8 cellular contexts compared by ENCODE assay signal in the genomic region with DNA sequence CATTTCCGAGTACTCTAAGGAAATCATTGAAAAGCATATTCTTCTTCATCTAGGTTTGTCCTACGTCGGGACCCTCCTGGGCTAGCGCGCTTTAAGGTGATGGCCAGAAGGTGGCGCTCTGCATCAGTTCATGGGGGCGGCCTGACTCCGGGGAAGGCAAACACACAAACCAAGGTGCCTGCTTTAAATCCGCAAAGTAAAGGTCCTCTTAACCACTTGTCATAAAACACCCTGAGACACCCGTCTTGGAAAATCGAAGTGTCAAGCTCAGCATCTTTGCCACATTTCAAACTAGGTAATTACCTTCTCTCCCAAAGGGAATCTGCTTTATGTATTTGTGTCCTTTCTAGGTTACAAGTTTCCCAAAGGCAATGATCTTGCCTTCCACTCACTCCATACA. TPM values are rescaled to one million over a fixed set of nuclear protein-coding genes. Genes with fewer than 3 reads are reported as not detected.
DNase-seq lines count a peak whose midpoint lies in the region; ATAC-seq and TF ChIP-seq lines count a peak whose summit lies in the region.

No MANE protein-coding gene starts in this region.

- ATAC-seq in HG03354 (IDR thresholded peaks at IDR 0.05; ENCODE audit: poor library complexity, severe bottlenecking, unreplicated experiment) (peak; percentile 54), HG03439 (IDR thresholded peaks at IDR 0.05; ENCODE audit: unreplicated experiment) (no peak)

- H3K4me3 ChIP-seq in GM12865 (ENCODE audit: low read depth, low read length): no peak overlapping the region

- DNase-seq in GM12865 (ENCODE audit: low read depth) (peak; percentile 83), NCI-H524 treated with DMSO at 0.1 percent for 48 hours (lab: John Stamatoyannopoulos, UW) (peak; percentile 16), dermis microvascular lymphatic vessel endothelial cell (ENCODE audit: low read depth in 2 of 2) (peak; percentile 53 to 80), medulla oblongata (ENCODE audit: extremely low spot score) (peak; percentile 85)
- peak; percentile 56 to 73 for DNase-seq in activated CD4-positive, alpha-beta T cell treated with anti-CD3 and anti-CD28 coated beads, Interleukin-2, amount 50 U/mL, for 24 hours (ENCODE audit: low read depth in 1 of 2, low spot score in 1 of 2)
- DNase-seq in stimulated activated CD8-positive, alpha-beta memory T cell treated with anti-CD3 and anti-CD28 coated beads, Interleukin-15, amount 100 ng/mL, for 24 hours (ENCODE audit: low read depth): peak; percentile 67

- peak; percentile 86 for TF ChIP-seq CTCF in GM12865 (IDR thresholded peaks at IDR 0.05; ENCODE audit: insufficient read depth, low read depth, low read length, missing control alignments)

RNA-seq across cellular contexts. Expression of a gene that starts 34.0 kb away (rescaled TPM):
- total RNA-seq in dermis microvascular lymphatic vessel endothelial cell: 47.6 and 50.8 TPM in 2 replicates

Comparison
In these comparisons a context has a peak if more than half of its experiments do, and no peak if none do; other contexts are left out.
1. DNase-seq: peak in every context shown above with its lines; median percentile 85 in medulla oblongata; 83 in GM12865; 67 in stimulated activated CD8-positive, alpha-beta memory T cell treated with anti-CD3 and anti-CD28 coated beads, Interleukin-15, amount 100 ng/mL, for 24 hours; 66 in dermis microvascular lymphatic vessel endothelial cell; 64 in activated CD4-positive, alpha-beta T cell treated with anti-CD3 and anti-CD28 coated beads, Interleukin-2, amount 50 U/mL, for 24 hours; 16 in NCI-H524 treated with DMSO at 0.1 percent for 48 hours.